Comparison of ENCODE assay signal across 1 cellular context in the genomic region with DNA sequence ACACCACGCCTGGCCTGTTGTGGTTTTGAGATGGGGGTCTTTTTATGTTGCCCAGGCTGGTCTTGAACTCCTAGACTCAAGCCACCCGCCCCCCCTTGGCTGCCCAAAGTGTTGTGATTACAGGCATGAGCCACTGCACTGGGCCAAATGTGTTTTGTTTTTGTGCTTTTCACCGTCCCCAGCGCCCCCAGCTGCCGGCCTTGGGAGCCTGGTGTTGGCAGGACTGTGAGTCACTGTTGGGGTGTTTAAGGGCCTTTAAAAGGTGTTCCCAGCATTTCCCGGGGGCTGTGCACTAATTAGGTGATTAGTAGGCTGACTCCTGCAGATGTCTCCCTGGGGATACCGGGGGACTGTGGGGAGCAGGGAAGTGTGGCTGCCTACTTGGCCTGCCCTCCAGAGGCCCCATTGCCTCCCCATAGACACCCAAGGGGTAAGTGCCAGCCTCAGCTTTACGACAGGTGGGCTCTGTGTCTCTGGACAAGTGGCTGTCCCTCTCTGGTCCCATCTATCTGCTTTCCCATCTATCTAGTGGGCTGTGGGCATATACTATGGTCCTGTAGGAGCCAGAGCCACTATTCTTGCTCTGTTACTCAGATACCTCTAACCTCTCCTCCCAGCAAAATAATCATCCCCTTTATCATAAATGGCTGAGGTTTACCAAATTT.
TF ChIP-seq lines count a peak whose summit lies in the region.

No MANE protein-coding gene starts in this region.

TF ChIP-seq in WTC11, 78 proteins besides CTCF, POLR2A, EP300 and RAD21 (continued from another document):
- TF ChIP-seq, protein P1, sequence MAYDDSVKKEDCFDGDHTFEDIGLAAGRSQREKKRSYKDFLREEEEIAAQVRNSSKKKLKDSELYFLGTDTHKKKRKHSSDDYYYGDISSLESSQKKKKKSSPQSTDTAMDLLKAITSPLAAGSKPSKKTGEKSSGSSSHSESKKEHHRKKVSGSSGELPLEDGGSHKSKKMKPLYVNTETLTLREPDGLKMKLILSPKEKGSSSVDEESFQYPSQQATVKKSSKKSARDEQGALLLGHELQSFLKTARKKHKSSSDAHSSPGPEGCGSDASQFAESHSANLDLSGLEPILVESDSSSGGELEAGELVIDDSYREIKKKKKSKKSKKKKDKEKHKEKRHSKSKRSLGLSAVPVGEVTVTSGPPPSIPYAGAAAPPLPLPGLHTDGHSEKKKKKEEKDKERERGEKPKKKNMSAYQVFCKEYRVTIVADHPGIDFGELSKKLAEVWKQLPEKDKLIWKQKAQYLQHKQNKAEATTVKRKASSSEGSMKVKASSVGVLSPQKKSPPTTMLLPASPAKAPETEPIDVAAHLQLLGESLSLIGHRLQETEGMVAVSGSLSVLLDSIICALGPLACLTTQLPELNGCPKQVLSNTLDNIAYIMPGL (CRISPR knock-in tag; IDR thresholded peaks at IDR 0.05), result no peak
- TF ChIP-seq KAT7 (CRISPR knock-in tag; IDR thresholded peaks at IDR 0.05; ENCODE audit: borderline replicate concordance) (no peak), NFYB (CRISPR knock-in tag; conservative IDR thresholded peaks at IDR 0.05; ENCODE audit: low read depth) (no peak), GRHL2 (CRISPR knock-in tag; IDR thresholded peaks at IDR 0.05; ENCODE audit: insufficient replicate concordance, severe bottlenecking) (no peak), ETV6 (CRISPR knock-in tag; IDR thresholded peaks at IDR 0.05) (no peak)
- TF ChIP-seq, protein P2, sequence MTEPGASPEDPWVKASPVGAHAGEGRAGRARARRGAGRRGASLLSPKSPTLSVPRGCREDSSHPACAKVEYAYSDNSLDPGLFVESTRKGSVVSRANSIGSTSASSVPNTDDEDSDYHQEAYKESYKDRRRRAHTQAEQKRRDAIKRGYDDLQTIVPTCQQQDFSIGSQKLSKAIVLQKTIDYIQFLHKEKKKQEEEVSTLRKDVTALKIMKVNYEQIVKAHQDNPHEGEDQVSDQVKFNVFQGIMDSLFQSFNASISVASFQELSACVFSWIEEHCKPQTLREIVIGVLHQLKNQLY (CRISPR knock-in tag; IDR thresholded peaks at IDR 0.05), result no peak
